16 cellular contexts compared by ENCODE assay signal in genomic region chr7:48110868-48111267, GRCh38.
"Had no signal": no experiment of that assay in that cellular context is flagged by ENCODE, and none has a peak within 500 bp of the region (broad histone marks: within the 10 kb centered on the region; RNA-seq: fewer than 3 reads in every experiment).

No MANE protein-coding gene starts in this region.

- H3K9me3 ChIP-seq: colonic mucosa, left lung, lower lobe of right lung, psoas muscle, sigmoid colon, testis, tibial nerve, upper lobe of right lung, vagina had no signal

- H3K27ac Mint-ChIP-seq: endodermal cell; memory B cell; mesothelial cell of epicardium; stimulated activated naive B cell treated with anti-CD40 and anti-IgM and Interleukin-4, amounts not matched to agents 10 μg/mL and 1 μg/mL and 100 μg/mL, for 72 hours had no signal

- H3K27ac ChIP-seq: colonic mucosa, left lung, lower lobe of right lung, psoas muscle, sigmoid colon, testis, tibial nerve, upper lobe of right lung, vagina had no signal

- H3K27me3 ChIP-seq: colonic mucosa, left lung, sigmoid colon, testis, tibial nerve, upper lobe of right lung, vagina had no signal

- H3K36me3 ChIP-seq: colonic mucosa had no signal

- H3K4me3 Mint-ChIP-seq: endodermal cell; memory B cell; mesothelial cell of epicardium; nephron; stimulated activated naive B cell treated with anti-CD40 and anti-IgM and Interleukin-4, amounts not matched to agents 10 μg/mL and 1 μg/mL and 100 μg/mL, for 72 hours; stimulated activated naive CD8-positive, alpha-beta T cell treated with anti-CD3 and anti-CD28 coated beads, Interleukin-15, amount 100 ng/mL, for 72 hours had no signal

- H3K4me1 ChIP-seq: colonic mucosa, psoas muscle, sigmoid colon, tibial nerve, upper lobe of right lung, vagina had no signal

- H3K9me3 Mint-ChIP-seq: endodermal cell; memory B cell; mesothelial cell of epicardium; nephron; stimulated activated naive B cell treated with anti-CD40 and anti-IgM and Interleukin-4, amounts not matched to agents 10 μg/mL and 1 μg/mL and 100 μg/mL, for 72 hours; stimulated activated naive CD8-positive, alpha-beta T cell treated with anti-CD3 and anti-CD28 coated beads, Interleukin-15, amount 100 ng/mL, for 72 hours had no signal

- H3K4me3 ChIP-seq: colonic mucosa, left lung, lower lobe of right lung, psoas muscle, sigmoid colon, skin epidermis, testis, tibial nerve, upper lobe of right lung, vagina had no signal
